ENCODE assay signal across 13 cellular contexts in genomic region chr11:65379698-65380459, GRCh38. TPM values are rescaled to one million over a fixed set of nuclear protein-coding genes. Genes with fewer than 3 reads are reported as not detected.
DNase-seq lines count a peak whose midpoint lies in the region; ATAC-seq, FAIRE-seq and TF ChIP-seq lines count a peak whose summit lies in the region.
"Had no signal": no experiment of that assay in that cellular context is flagged by ENCODE, and none has a peak within 500 bp of the region (broad histone marks: within the 10 kb centered on the region; RNA-seq: fewer than 3 reads in every experiment).

No MANE protein-coding gene starts in this region.

- TF ChIP-seq EP300 in A549 (IDR thresholded peaks at IDR 0.05) = no peak

- no peak for TF ChIP-seq POLR2A in A549 (IDR thresholded peaks at IDR 0.05; ENCODE audit: low read length)

- no TSS peak for BruUV-seq in A673 (replicated peaks; lab: Mats Ljungman, UMichigan)

- POLR2A ChIA-PET in A549 (lab: Yijun Ruan, JAX) = no interaction called here
- POLR2A ChIA-PET in CD4-positive, alpha-beta T cell (lab: Charles Lee) = interaction anchor here (2.0 to 14.4 kb wide), 3 partner anchors 40 to 124 kb away, joined by 7 to 350 read pairs (median 225); partner anchors contain the start of genes DPF2, MALAT1 and NEAT1
- POLR2A ChIA-PET in A673 (lab: Charles Lee; ENCODE audit: low non-redundant PET) = interaction anchor here (0.6 kb wide), 1 partner anchor 40 kb away, joined by 3 read pairs; no protein-coding TSS in a partner anchor

- no peaks in the 10 kb centered on the region for H3K36me3 ChIP-seq in A673 (ENCODE audit: insufficient read depth, low read length, poor library complexity, severe bottlenecking)

- WGBS in A549 (ENCODE audit: missing lambda C conversion rate) = 94% methylated on average over 9 of the region's 13 CpGs

- H3K4me3 Mint-ChIP-seq in CD4-positive, alpha-beta T cell = peak overlapping the region; percentile 66
- H3K4me3 Mint-ChIP-seq in activated T-helper 1 cell treated with anti-CD3 and anti-CD28 coated beads, Interleukin-12 subunit alpha, Interleukin-12 subunit beta, Interleukin-2, Interleukin-4 antibody, amounts not matched to agents 30 ng/mL and 10 ng/mL and 1 ng/mL, durations not matched to agents 14 hours and 24 hours and 36 hours = peak overlapping the region; percentile 19
- no peak overlapping the region for H3K4me3 Mint-ChIP-seq in mesothelial cell of epicardium

- H3K4me1 Mint-ChIP-seq in CD4-positive, alpha-beta T cell (ENCODE audit: low read depth) = peaks cover 38% of the 10 kb centered on the region
- H3K4me1 Mint-ChIP-seq in activated T-helper 1 cell treated with anti-CD3 and anti-CD28 coated beads, Interleukin-12 subunit alpha, Interleukin-12 subunit beta, Interleukin-2, Interleukin-4 antibody, amounts not matched to agents 30 ng/mL and 10 ng/mL and 1 ng/mL, durations not matched to agents 14 hours and 24 hours and 36 hours (ENCODE audit: low read depth) = peaks cover 26% of the 10 kb centered on the region
- H3K4me1 Mint-ChIP-seq in mesothelial cell of epicardium = peaks cover 31% of the 10 kb centered on the region

- TF ChIP-seq RAD21 in A549 (conservative IDR thresholded peaks at IDR 0.05 in 1 of 2, IDR thresholded peaks at IDR 0.05 in 1 of 2) = no peak

- H3K9me3 ChIP-seq in A549 (no peaks in the 10 kb centered on the region), A673 (ENCODE audit: low read depth, low read length, poor library complexity, severe bottlenecking) (no peaks in the 10 kb centered on the region)
- H3K9me3 ChIP-seq in CD4-positive, alpha-beta T cell (ENCODE audit: control insufficient read depth, low read length) = no peaks in the 10 kb centered on the region

- intact Hi-C loops in CD4-positive, alpha-beta T cell (cut with DNase I, micrococcal nuclease) = no loop called here
- intact Hi-C loops in activated T-helper 1 cell treated with anti-CD3 and anti-CD28 coated beads, Interleukin-12 subunit alpha, Interleukin-12 subunit beta, Interleukin-2, Interleukin-4 antibody, amounts not matched to agents 30 ng/mL and 10 ng/mL and 1 ng/mL, durations not matched to agents 14 hours and 24 hours and 36 hours (cut with micrococcal nuclease) = no loop called here
- intact Hi-C loops in A673 (cut with micrococcal nuclease; ENCODE audit: unreplicated experiment) = loop anchor here (5.0 kb wide), 3 partner anchors 37 to 192 kb away; partner anchors contain the start of genes FAM89B and ZNRD2

- CTCF ChIA-PET in A549 (lab: Yijun Ruan, JAX) (interaction anchor here (0.9 to 14.2 kb wide), 15 partner anchors 11 to 214 kb away, joined by 3 to 208 read pairs (median 5); partner anchors contain the start of genes FAM89B and NEAT1), A673 (lab: Charles Lee) (interaction anchor here (0.5 to 0.6 kb wide), 2 partner anchors 128 to 130 kb away, joined by 3 to 4 read pairs; no protein-coding TSS in a partner anchor)
- CTCF ChIA-PET in CD4-positive, alpha-beta T cell (lab: Charles Lee) = interaction anchor here (0.6 kb wide), 1 partner anchor 279 kb away, joined by 4 read pairs; no protein-coding TSS in a partner anchor

- H3K36me3 Mint-ChIP-seq in CD4-positive, alpha-beta T cell (ENCODE audit: low read depth) = peaks cover 22% of the 10 kb centered on the region
- peaks cover 5% of the 10 kb centered on the region for H3K36me3 Mint-ChIP-seq in activated T-helper 1 cell treated with anti-CD3 and anti-CD28 coated beads, Interleukin-12 subunit alpha, Interleukin-12 subunit beta, Interleukin-2, Interleukin-4 antibody, amounts not matched to agents 30 ng/mL and 10 ng/mL and 1 ng/mL, durations not matched to agents 14 hours and 24 hours and 36 hours (ENCODE audit: low read depth)
- no peaks in the 10 kb centered on the region for H3K36me3 Mint-ChIP-seq in mesothelial cell of epicardium

- peak overlapping the region; percentile 98 for H3K27ac Mint-ChIP-seq in CD4-positive, alpha-beta T cell
- H3K27ac Mint-ChIP-seq in activated T-helper 1 cell treated with anti-CD3 and anti-CD28 coated beads, Interleukin-12 subunit alpha, Interleukin-12 subunit beta, Interleukin-2, Interleukin-4 antibody, amounts not matched to agents 30 ng/mL and 10 ng/mL and 1 ng/mL, durations not matched to agents 14 hours and 24 hours and 36 hours = no peak overlapping the region
- peak overlapping the region; percentile 30 for H3K27ac Mint-ChIP-seq in mesothelial cell of epicardium

- H3K4me2 ChIP-seq in A549 = peak overlapping the region; percentile 93

- DNase-seq in A549 (ENCODE audit: low read depth in 1 of 2, low spot score in 1 of 2) = no peak
- no peak for DNase-seq in CD4-positive, alpha-beta T cell
- no peak for DNase-seq in activated T-helper 1 cell treated with anti-CD3 and anti-CD28 coated beads, Interleukin-12 subunit alpha, Interleukin-12 subunit beta, Interleukin-2, Interleukin-4 antibody, amounts not matched to agents 30 ng/mL and 10 ng/mL and 1 ng/mL, durations not matched to agents 14 hours and 24 hours and 36 hours (ENCODE audit: low spot score)
- no peak for DNase-seq in mesothelial cell of epicardium (ENCODE audit: low spot score in 2 of 2, unreplicated experiment in 2 of 2)
- no peak for DNase-seq in A673 (ENCODE audit: low spot score)
- no peak for DNase-seq in KBM-7
- DNase-seq: C1 segment of cervical spinal cord, cortex of kidney, GF-D8, NCI-H2171 had no signal

- H3K27me3 ChIP-seq in CD4-positive, alpha-beta T cell (ENCODE audit: control insufficient read depth, insufficient read depth, low read length) = no peaks in the 10 kb centered on the region
- H3K27me3 ChIP-seq in A673 (replicated peaks; ENCODE audit: insufficient read depth, low read depth, low read length, poor library complexity) = no peaks in the 10 kb centered on the region

- no peaks in the 10 kb centered on the region for H3K27me3 Mint-ChIP-seq in CD4-positive, alpha-beta T cell
- H3K27me3 Mint-ChIP-seq in activated T-helper 1 cell treated with anti-CD3 and anti-CD28 coated beads, Interleukin-12 subunit alpha, Interleukin-12 subunit beta, Interleukin-2, Interleukin-4 antibody, amounts not matched to agents 30 ng/mL and 10 ng/mL and 1 ng/mL, durations not matched to agents 14 hours and 24 hours and 36 hours (ENCODE audit: insufficient read depth) = no peaks in the 10 kb centered on the region
- H3K27me3 Mint-ChIP-seq in mesothelial cell of epicardium (ENCODE audit: low read depth) = no peaks in the 10 kb centered on the region

- ATAC-seq in A549 (no peak), HG02571 (IDR thresholded peaks at IDR 0.05; ENCODE audit: unreplicated experiment) (no peak), HG03135 (IDR thresholded peaks at IDR 0.05; ENCODE audit: unreplicated experiment) (no peak)
- no peak for ATAC-seq in CD4-positive, alpha-beta T cell (ENCODE audit: poor library complexity)
- ATAC-seq: SK-N-SH treated with all-trans-retinoic acid at 6 μM for 48 hours had no signal

- no peak for FAIRE-seq in A549 (lab: Jason Lieb, UNC)

- H3K27ac ChIP-seq in A549 = peak overlapping the region; percentile 93 to 99
- no peak overlapping the region for H3K27ac ChIP-seq in CD4-positive, alpha-beta T cell (ENCODE audit: low read depth, low read length)
- no peak overlapping the region for H3K27ac ChIP-seq in A673 (ENCODE audit: low read depth, low read length, poor library complexity, severe bottlenecking)

- H3K4me3 ChIP-seq in A549 (no peak overlapping the region), A673 (ENCODE audit: low read depth, low read length, poor library complexity, severe bottlenecking) (no peak overlapping the region)

- in situ Hi-C loops in KBM-7 (cut with MboI; ENCODE audit: low pct_unique_long_range_greater_than_20kb, low sequenced_read_pairs) = no loop called here

- peaks cover 69% of the 10 kb centered on the region for H3K4me1 ChIP-seq in A549
- peaks cover 34% of the 10 kb centered on the region for H3K4me1 ChIP-seq in A673 (ENCODE audit: insufficient read depth, low read length, poor library complexity, severe bottlenecking)

- no peaks in the 10 kb centered on the region for H3K9me3 Mint-ChIP-seq in CD4-positive, alpha-beta T cell
- H3K9me3 Mint-ChIP-seq in activated T-helper 1 cell treated with anti-CD3 and anti-CD28 coated beads, Interleukin-12 subunit alpha, Interleukin-12 subunit beta, Interleukin-2, Interleukin-4 antibody, amounts not matched to agents 30 ng/mL and 10 ng/mL and 1 ng/mL, durations not matched to agents 14 hours and 24 hours and 36 hours = no peaks in the 10 kb centered on the region
- no peaks in the 10 kb centered on the region for H3K9me3 Mint-ChIP-seq in mesothelial cell of epicardium

- TF ChIP-seq CTCF in A549 (IDR thresholded peaks at IDR 0.05) (no peak), mesothelial cell of epicardium (IDR thresholded peaks at IDR 0.05; ENCODE audit: unreplicated experiment) (no peak), A673 (conservative IDR thresholded peaks at IDR 0.05; ENCODE audit: low read depth, low read length) (no peak)
- TF ChIP-seq CTCF in CD4-positive, alpha-beta T cell (IDR thresholded peaks at IDR 0.05) = no peak

RNA-seq across cellular contexts. Expression of gene SLC25A45, which starts 2.6 kb away (rescaled TPM):
- 3.1 and 4.9 TPM in 2 replicates for polyA plus RNA-seq in A549 (2011; rRNA removed)
- 3.1 and 4.9 TPM in 2 replicates for polyA plus RNA-seq in A549 (2012; cell fraction: cytosol; rRNA removed)
- polyA plus RNA-seq in A549 (2012; cell fraction: nucleus; rRNA removed) = 12.5 and 14.9 TPM in 2 replicates
- polyA plus RNA-seq in A549 (2017; fragmentation: RNase III; extraction: RNeasy Plus Mini Kit Qiagen cat#74134 plus additional on column Dnase treatment) = 7.9 to 8.6 TPM (median 8.1 TPM) in 3 replicates
- 7.0 and 9.0 TPM in 2 replicates for polyA minus RNA-seq in A549 (2011; rRNA and poly(A)+ RNA removed)
- total RNA-seq in CD4-positive, alpha-beta T cell = 10 to 100 TPM; 40.0 to 40.8 TPM
- total RNA-seq in activated T-helper 1 cell treated with anti-CD3 and anti-CD28 coated beads, Interleukin-12 subunit alpha, Interleukin-12 subunit beta, Interleukin-2, Interleukin-4 antibody, amounts not matched to agents 30 ng/mL and 10 ng/mL and 1 ng/mL, durations not matched to agents 14 hours and 24 hours and 36 hours = 15.3 and 19.4 TPM in 2 replicates
- 3.9 to 4.7 TPM (median 4.7 TPM) in 3 replicates for total RNA-seq in mesothelial cell of epicardium
- 5.3 and 7.4 TPM in 2 replicates for total RNA-seq in A673 (2021)

RNA-seq across cellular contexts. Expression of gene FRMD8, which starts 6.6 kb away (rescaled TPM):
- polyA plus RNA-seq in A549 (2011; rRNA removed) (12.2 and 12.9 TPM in 2 replicates), A549 (2017; fragmentation: RNase III; extraction: RNeasy Plus Mini Kit Qiagen cat#74134 plus additional on column Dnase treatment) (16.5 to 20.0 TPM (median 17.4 TPM) in 3 replicates)
- polyA plus RNA-seq in A549 (2012; cell fraction: cytosol; rRNA removed) = 30.5 and 36.6 TPM in 2 replicates
- polyA plus RNA-seq in A549 (2012; cell fraction: nucleus; rRNA removed) = 46.7 and 62.2 TPM in 2 replicates
- polyA minus RNA-seq in A549 (2011; rRNA and poly(A)+ RNA removed) = 12.1 and 14.5 TPM in 2 replicates
- total RNA-seq in CD4-positive, alpha-beta T cell = 10 to 100 TPM; 19.4 to 25.3 TPM
- total RNA-seq in activated T-helper 1 cell treated with anti-CD3 and anti-CD28 coated beads, Interleukin-12 subunit alpha, Interleukin-12 subunit beta, Interleukin-2, Interleukin-4 antibody, amounts not matched to agents 30 ng/mL and 10 ng/mL and 1 ng/mL, durations not matched to agents 14 hours and 24 hours and 36 hours = 40.5 and 42.3 TPM in 2 replicates
- total RNA-seq in mesothelial cell of epicardium (23.5 to 26.4 TPM (median 25.0 TPM) in 3 replicates), A673 (2021) (43.2 and 51.1 TPM in 2 replicates)

RNA-seq across cellular contexts. Expression of gene TIGD3, which starts 25.3 kb away (rescaled TPM):
- 0.30 and 0.37 TPM in 2 replicates for polyA plus RNA-seq in A549 (2011; rRNA removed)
- 0.48 and 0.73 TPM in 2 replicates for polyA plus RNA-seq in A549 (2012; cell fraction: cytosol; rRNA removed)
- polyA plus RNA-seq in A549 (2012; cell fraction: nucleus; rRNA removed) = 1.2 and 1.3 TPM in 2 replicates
- 0.54 to 0.71 TPM (median 0.66 TPM) in 3 replicates for polyA plus RNA-seq in A549 (2017; fragmentation: RNase III; extraction: RNeasy Plus Mini Kit Qiagen cat#74134 plus additional on column Dnase treatment)
- polyA minus RNA-seq in A549 (2011; rRNA and poly(A)+ RNA removed) = 0.15 and 0.29 TPM in 2 replicates
- total RNA-seq in CD4-positive, alpha-beta T cell = under 1 TPM; 0.73 to 0.85 TPM
- total RNA-seq in activated T-helper 1 cell treated with anti-CD3 and anti-CD28 coated beads, Interleukin-12 subunit alpha, Interleukin-12 subunit beta, Interleukin-2, Interleukin-4 antibody, amounts not matched to agents 30 ng/mL and 10 ng/mL and 1 ng/mL, durations not matched to agents 14 hours and 24 hours and 36 hours = 1.1 TPM in 2 replicates
- total RNA-seq in mesothelial cell of epicardium = 0.49 to 0.75 TPM (median 0.60 TPM) in 3 replicates
- total RNA-seq in A673 (2021) = 2.3 and 3.5 TPM in 2 replicates

RNA-seq across cellular contexts. Expression of gene NEAT1, which starts 42.7 kb away (rescaled TPM):
- 181 and 314 TPM in 2 replicates for polyA plus RNA-seq in A549 (2011; rRNA removed)
- polyA plus RNA-seq in A549 (2012; cell fraction: cytosol; rRNA removed) = 137 and 155 TPM in 2 replicates
- 406 and 691 TPM in 2 replicates for polyA plus RNA-seq in A549 (2012; cell fraction: nucleus; rRNA removed)
- polyA plus RNA-seq in A549 (2017; fragmentation: RNase III; extraction: RNeasy Plus Mini Kit Qiagen cat#74134 plus additional on column Dnase treatment) = 1,009 to 1,407 TPM (median 1,223 TPM) in 3 replicates
- polyA minus RNA-seq in A549 (2011; rRNA and poly(A)+ RNA removed) = 160 and 161 TPM in 2 replicates
- total RNA-seq in CD4-positive, alpha-beta T cell = 100 to 1,000 TPM; 221 to 223 TPM
- total RNA-seq in activated T-helper 1 cell treated with anti-CD3 and anti-CD28 coated beads, Interleukin-12 subunit alpha, Interleukin-12 subunit beta, Interleukin-2, Interleukin-4 antibody, amounts not matched to agents 30 ng/mL and 10 ng/mL and 1 ng/mL, durations not matched to agents 14 hours and 24 hours and 36 hours = 507 and 517 TPM in 2 replicates
- 236 to 269 TPM (median 246 TPM) in 3 replicates for total RNA-seq in mesothelial cell of epicardium
- 196 and 211 TPM in 2 replicates for total RNA-seq in A673 (2021)

RNA-seq across cellular contexts. Expression of gene DPF2, which starts 46.2 kb away (rescaled TPM):
- polyA plus RNA-seq in A549 (2011; rRNA removed) (35.6 and 36.3 TPM in 2 replicates), A549 (2017; fragmentation: RNase III; extraction: RNeasy Plus Mini Kit Qiagen cat#74134 plus additional on column Dnase treatment) (34.8 to 39.8 TPM (median 35.7 TPM) in 3 replicates)
- 41.8 and 42.1 TPM in 2 replicates for polyA plus RNA-seq in A549 (2012; cell fraction: cytosol; rRNA removed)
- 58.6 and 62.1 TPM in 2 replicates for polyA plus RNA-seq in A549 (2012; cell fraction: nucleus; rRNA removed)
- polyA minus RNA-seq in A549 (2011; rRNA and poly(A)+ RNA removed) = 45.4 and 46.9 TPM in 2 replicates
- 10 to 100 TPM; 50.3 to 60.1 TPM for total RNA-seq in CD4-positive, alpha-beta T cell
- total RNA-seq in activated T-helper 1 cell treated with anti-CD3 and anti-CD28 coated beads, Interleukin-12 subunit alpha, Interleukin-12 subunit beta, Interleukin-2, Interleukin-4 antibody, amounts not matched to agents 30 ng/mL and 10 ng/mL and 1 ng/mL, durations not matched to agents 14 hours and 24 hours and 36 hours = 84.5 and 93.1 TPM in 2 replicates
- total RNA-seq in mesothelial cell of epicardium (80.1 to 85.3 TPM (median 81.3 TPM) in 3 replicates), A673 (2021) (125 and 149 TPM in 2 replicates)

Comparison
In these comparisons a context has a peak if more than half of its experiments do, and no peak if none do; other contexts are left out.
1. H3K27ac ChIP-seq: peak in A549 (2 of 2); none in CD4-positive, alpha-beta T cell (single experiment) and A673 (single experiment).